Comparison of ENCODE assay signal across 29 cellular contexts in the genomic region with DNA sequence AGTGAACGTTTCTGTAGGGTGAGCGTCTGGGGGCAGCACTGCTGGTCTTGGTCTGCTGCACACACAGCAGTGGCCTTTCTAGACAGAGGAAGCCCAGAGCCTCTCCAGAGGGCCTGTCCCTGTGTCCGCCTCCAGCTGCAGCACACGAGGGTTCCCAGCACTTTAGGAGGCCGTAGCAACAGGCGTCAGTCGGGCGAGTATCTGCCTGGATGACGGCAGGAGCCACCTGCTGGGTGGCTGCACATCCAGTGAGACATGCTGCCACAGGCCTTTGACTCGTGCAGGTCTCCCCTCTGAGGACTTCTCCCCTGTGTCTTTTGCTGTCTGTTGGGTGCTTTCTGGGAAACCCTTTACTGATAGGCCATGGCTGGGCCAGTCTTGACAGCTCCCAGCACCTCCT. TPM values are rescaled to one million over a fixed set of nuclear protein-coding genes. Genes with fewer than 3 reads are reported as not detected.
"Had no signal": no experiment of that assay in that cellular context is flagged by ENCODE, and none has a peak within 500 bp of the region (broad histone marks: within the 10 kb centered on the region; RNA-seq: fewer than 3 reads in every experiment).

No MANE protein-coding gene starts in this region.

- ATAC-seq: activated CD8-positive, alpha-beta T cell treated with anti-CD3 and anti-CD28 coated beads, Interleukin-2, amount 10 ng/mL, durations not matched to agents 7 days and 5 days; body of pancreas; Right ventricle myocardium inferior; T-cell; WTC11 had no signal

- H3K27ac ChIP-seq: body of pancreas, SK-N-MC had no signal

- H3K27ac Mint-ChIP-seq: activated CD8-positive, alpha-beta T cell treated with anti-CD3 and anti-CD28 coated beads, Interleukin-2, amount 10 ng/mL, durations not matched to agents 7 days and 5 days; activated naive CD8-positive, alpha-beta T cell treated with anti-CD3 and anti-CD28 coated beads, Interleukin-2, amount 10 ng/mL, durations not matched to agents 7 days and 5 days; T-cell; WTC11 had no signal

- H3K27me3 ChIP-seq: adrenal gland, body of pancreas had no signal

- H3K9me3 Mint-ChIP-seq: activated naive CD8-positive, alpha-beta T cell treated with anti-CD3 and anti-CD28 coated beads, Interleukin-2, amount 10 ng/mL, durations not matched to agents 7 days and 5 days; T-cell; WTC11 had no signal

- H3K27me3 Mint-ChIP-seq: activated naive CD8-positive, alpha-beta T cell treated with anti-CD3 and anti-CD28 coated beads, Interleukin-2, amount 10 ng/mL, durations not matched to agents 7 days and 5 days; T-cell had no signal

- H3K4me3 Mint-ChIP-seq: activated CD8-positive, alpha-beta T cell treated with anti-CD3 and anti-CD28 coated beads, Interleukin-2, amount 10 ng/mL, durations not matched to agents 7 days and 5 days; activated naive CD8-positive, alpha-beta T cell treated with anti-CD3 and anti-CD28 coated beads, Interleukin-2, amount 10 ng/mL, durations not matched to agents 7 days and 5 days; T-cell; WTC11 had no signal

- H3K4me1 ChIP-seq: body of pancreas had no signal

- H3K4me3 ChIP-seq: adrenal gland, body of pancreas, SK-N-MC had no signal

- H3K9me3 ChIP-seq: adrenal gland, body of pancreas had no signal

- DNase-seq: activated CD4-positive, alpha-beta T cell treated with anti-CD3 and anti-CD28 coated beads for 48 hours; activated CD4-positive, alpha-beta T cell treated with anti-CD3 and anti-CD28 coated beads, Interleukin-2, amount 50 U/mL, for 4 hours; activated CD4-positive, CD25-positive, alpha-beta regulatory T cell treated with anti-CD3 and anti-CD28 coated beads, Interleukin-2, amount 50 U/mL, for 72 hours; activated CD8-positive, alpha-beta memory T cell treated with anti-CD3 and anti-CD28 coated beads, Interleukin-2, amount 50 U/mL, for 48 hours; activated CD8-positive, alpha-beta T cell treated with anti-CD3 and anti-CD28 coated beads, Interleukin-2, amount 10 ng/mL, durations not matched to agents 7 days and 5 days; activated naive CD4-positive, alpha-beta T cell treated with anti-CD3 and anti-CD28 coated beads, Interleukin-2, amount 50 U/mL, for 16 hours; activated naive CD8-positive, alpha-beta T cell treated with anti-CD3 and anti-CD28 coated beads, Interleukin-2, amount 10 ng/mL, durations not matched to agents 7 days and 5 days; activated T-cell treated with anti-CD3 and anti-CD28 coated beads, Interleukin-2, amount 50 U/mL, for 1 hour; adrenal gland; anterior cingulate cortex; body of pancreas; central memory CD4-positive, alpha-beta T cell; Kasumi-1; NCI-H1105 treated with DMSO at 0.1 percent for 48 hours; NCI-H1436 treated with DMSO at 0.1 percent for 48 hours; NCI-H187; NCI-H2081; NCI-H2171; NCI-H226; NCI-H526 treated with DMSO at 0.1 percent for 48 hours; NCI-H82; T-cell had no signal

- H3K4me1 Mint-ChIP-seq: activated naive CD8-positive, alpha-beta T cell treated with anti-CD3 and anti-CD28 coated beads, Interleukin-2, amount 10 ng/mL, durations not matched to agents 7 days and 5 days; WTC11 had no signal

- FAIRE-seq: bronchial epithelial cell had no signal

RNA-seq across cellular contexts. Expression of a gene that starts 25.8 kb away (rescaled TPM):
- total RNA-seq: bronchial epithelial cell, NCI-H460, OCI-LY7, RPMI7951 had no signal
